ENCODE assay signal across 8 cellular contexts in the genomic region with DNA sequence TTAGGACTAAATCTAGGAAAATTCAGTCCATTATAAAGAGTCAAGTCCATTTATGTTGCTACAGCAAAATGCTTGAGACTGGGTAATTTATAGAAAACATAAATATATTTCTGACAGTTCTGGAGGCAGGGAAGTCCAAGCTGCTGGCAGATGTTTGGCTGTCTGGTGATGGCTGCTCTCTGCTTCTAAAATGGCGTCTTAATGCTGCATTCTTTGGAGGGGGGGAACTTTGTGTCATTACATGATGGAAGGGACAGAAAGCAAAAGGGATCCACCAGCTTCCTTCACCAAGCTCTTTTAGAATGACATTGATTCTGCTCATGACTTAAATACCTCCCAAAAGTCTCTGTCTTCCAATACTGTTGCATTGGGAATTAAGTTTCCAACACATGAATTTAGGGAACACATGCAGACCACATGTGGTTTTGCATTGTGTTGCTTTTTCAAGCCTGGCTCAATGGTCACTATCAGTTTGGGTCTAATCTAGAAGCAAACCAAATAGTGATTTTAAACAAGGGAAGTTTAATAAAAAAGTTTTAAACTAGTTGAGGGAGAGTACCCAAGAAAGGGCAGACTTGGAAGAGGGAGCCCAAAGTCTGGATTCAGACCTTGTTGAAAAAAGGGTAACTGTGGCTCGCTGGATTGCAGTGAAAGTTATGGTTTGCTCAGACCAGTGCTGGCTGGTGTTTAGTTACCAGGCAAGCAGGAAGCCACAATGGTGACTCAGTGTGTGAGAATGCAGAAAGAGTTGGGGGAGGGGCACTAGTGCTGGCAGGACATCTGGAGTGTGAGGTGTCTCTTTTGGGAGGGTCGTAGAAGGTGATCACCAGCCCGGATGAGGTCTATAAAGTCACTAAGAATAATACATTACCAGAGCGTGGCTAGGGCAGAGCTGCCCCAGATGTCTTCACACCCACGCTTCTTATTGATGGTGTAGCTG. TPM values are rescaled to one million over a fixed set of nuclear protein-coding genes. Genes with fewer than 3 reads are reported as not detected.
DNase-seq lines count a peak whose midpoint lies in the region; ATAC-seq and TF ChIP-seq lines count a peak whose summit lies in the region.

No MANE protein-coding gene starts in this region.

- no peak overlapping the region for H2BK120ac ChIP-seq in neuronal stem cell (ENCODE audit: low read depth, low read length)

- H3K4me1 Mint-ChIP-seq in CD8-positive, alpha-beta T cell (ENCODE audit: low read depth): peaks cover 4% of the 10 kb centered on the region

- H3K27ac Mint-ChIP-seq in CD8-positive, alpha-beta T cell: no peak overlapping the region

- no peak overlapping the region for H3K27ac ChIP-seq in CD8-positive, alpha-beta T cell (ENCODE audit: low read depth, low read length)
- H3K27ac ChIP-seq in mammary epithelial cell (ENCODE audit: insufficient read depth, low read depth, low read length): peak overlapping the region; percentile 63
- H3K27ac ChIP-seq in neuronal stem cell (replicated peaks; ENCODE audit: low read length): no peak overlapping the region
- H3K27ac ChIP-seq in spleen: no peak overlapping the region

- peak in 2 of 7 experiments; percentile 20 to 24 for DNase-seq in CD8-positive, alpha-beta T cell
- DNase-seq in NOMO-1 treated with dmso at 0.1 percent for 144 hours (lab: John Stamatoyannopoulos, UW; ENCODE audit: unreplicated experiment) (peak; percentile 24), mammary epithelial cell (peak; percentile 79), neuronal stem cell (ENCODE audit: low spot score) (no peak), germinal center (ENCODE audit: low spot score) (no peak), spleen (no peak)

- no peaks in the 10 kb centered on the region for H3K79me1 ChIP-seq in neuronal stem cell (ENCODE audit: low read depth, low read length)

- H3K36me3 Mint-ChIP-seq in CD8-positive, alpha-beta T cell: no peaks in the 10 kb centered on the region

- dilution Hi-C loops in mammary epithelial cell (cut with HindIII; ENCODE audit: low sequenced_read_pairs): no loop called here

- H2AK5ac ChIP-seq in neuronal stem cell (ENCODE audit: low read depth, low read length): no peak overlapping the region

- H4K8ac ChIP-seq in neuronal stem cell (ENCODE audit: low read depth, low read length): no peak overlapping the region

- WGBS in mammary epithelial cell (ENCODE audit: low coverage, missing lambda C conversion rate): 40% methylated on average over 6 of the region's 6 CpGs
- no CpG with 5 or more reads among the region's 6 CpGs for WGBS in neuronal stem cell (ENCODE audit: extremely low coverage in 2 of 2, insufficient read length in 2 of 2, insufficient replicate concordance in 1 of 2), 2 donors
- WGBS in spleen, 5 donors: 34 to 56% (median 36%) methylated on average over 6 of the region's 6 CpGs

- H3K4me3 ChIP-seq in CD8-positive, alpha-beta T cell (ENCODE audit: low read depth, low read length): no peak overlapping the region
- peak overlapping the region in 2 of 3 experiments; percentile 4 to 5 for H3K4me3 ChIP-seq in mammary epithelial cell (replicated peaks in 1 of 3; ENCODE audit: insufficient read depth in 1 of 3, low read depth in 2 of 3, low read length in 3 of 3)
- no peak overlapping the region for H3K4me3 ChIP-seq in neuronal stem cell (ENCODE audit: low read length in 2 of 2)
- H3K4me3 ChIP-seq in spleen: no peak overlapping the region

- peak; percentile 11 for ATAC-seq in CD8-positive, alpha-beta T cell
- ATAC-seq in GM18873 (IDR thresholded peaks at IDR 0.05; ENCODE audit: low FRiP score, unreplicated experiment) (peak; percentile 96), HG03025 (IDR thresholded peaks at IDR 0.05; ENCODE audit: low FRiP score, unreplicated experiment) (peak; percentile 86)

- peak overlapping the region; percentile 37 for H2AFZ ChIP-seq in mammary epithelial cell (ENCODE audit: low read depth, low read length)
- peak overlapping the region; percentile 64 for H2AFZ ChIP-seq in neuronal stem cell (ENCODE audit: low read length)

- H3K4ac ChIP-seq in neuronal stem cell (ENCODE audit: low read length): no peak overlapping the region

- H3K23ac ChIP-seq in neuronal stem cell (ENCODE audit: low read depth, low read length, poor library complexity): no peak overlapping the region

- in situ Hi-C loops in mammary epithelial cell (cut with MboI; ENCODE audit: low sequenced_read_pairs in 2 of 2): no loop called here

- H3K9me3 ChIP-seq in CD8-positive, alpha-beta T cell (ENCODE audit: low read length): no peaks in the 10 kb centered on the region
- H3K9me3 ChIP-seq in mammary epithelial cell (replicated peaks; ENCODE audit: insufficient read depth, low read length) (no peaks in the 10 kb centered on the region), neuronal stem cell (replicated peaks in 1 of 2; ENCODE audit: control insufficient read depth in 2 of 2, insufficient read depth in 1 of 2, low read depth in 1 of 2, low read length in 2 of 2) (peaks cover 0 to 5% of the 10 kb centered on the region in 2 donors), spleen (peaks cover 0 to 2% (median 0%) of the 10 kb centered on the region in 8 donors)

- H3K18ac ChIP-seq in neuronal stem cell (ENCODE audit: low read length): no peak overlapping the region

- H2BK5ac ChIP-seq in neuronal stem cell (ENCODE audit: low read length): no peak overlapping the region

- H3K14ac ChIP-seq in neuronal stem cell (ENCODE audit: low read length): no peak overlapping the region

- H3K27me3 Mint-ChIP-seq in CD8-positive, alpha-beta T cell (ENCODE audit: low read depth): peaks cover 11% of the 10 kb centered on the region

- H2BK12ac ChIP-seq in neuronal stem cell (ENCODE audit: low read length): no peak overlapping the region

- no peak overlapping the region for H2BK15ac ChIP-seq in neuronal stem cell (ENCODE audit: low read length)

- no peaks in the 10 kb centered on the region for H3K79me2 ChIP-seq in mammary epithelial cell (ENCODE audit: insufficient read depth, low read length)

- intact Hi-C loops in CD8-positive, alpha-beta T cell (cut with DNase I, micrococcal nuclease): no loop called here
- intact Hi-C loops in mammary epithelial cell (cut with micrococcal nuclease) (loop anchor here (2.0 kb wide), 1 partner anchor 166 kb away; no protein-coding TSS in a partner anchor), spleen (cut with DNase I; ENCODE audit: low total_unique reads) (no loop called here)

- no TSS peak for BruUV-seq in mammary epithelial cell (replicated peaks; lab: Mats Ljungman, UMichigan)

- no peaks in the 10 kb centered on the region for H3K27me3 ChIP-seq in CD8-positive, alpha-beta T cell (ENCODE audit: insufficient read depth, low read length)
- H3K27me3 ChIP-seq in mammary epithelial cell (ENCODE audit: insufficient read depth, low read length) (no peaks in the 10 kb centered on the region), neuronal stem cell (ENCODE audit: control insufficient read depth in 3 of 3, insufficient read depth in 3 of 3, low read depth in 1 of 3, low read length in 3 of 3) (no peaks in the 10 kb centered on the region), spleen (replicated peaks in 1 of 7) (peaks cover 0 to 15% (median 0%) of the 10 kb centered on the region in 7 donors)

- H3K4me3 Mint-ChIP-seq in CD8-positive, alpha-beta T cell: no peak overlapping the region

- CTCF ChIA-PET in CD8-positive, alpha-beta T cell (lab: Charles Lee): interaction anchor here (1.7 kb wide), 1 partner anchor 12 kb away, joined by 6 read pairs; no protein-coding TSS in a partner anchor
- CTCF ChIA-PET in mammary epithelial cell (lab: Charles Lee; ENCODE audit: low non-redundant PET): no interaction called here

- no peaks in the 10 kb centered on the region for H3K4me1 ChIP-seq in CD8-positive, alpha-beta T cell (ENCODE audit: insufficient read depth, low read length)
- H3K4me1 ChIP-seq in mammary epithelial cell (ENCODE audit: insufficient read depth, low read length): peaks cover 25% of the 10 kb centered on the region
- H3K4me1 ChIP-seq in neuronal stem cell (ENCODE audit: control insufficient read depth in 2 of 2, insufficient read depth in 1 of 2, low read depth in 1 of 2, low read length in 2 of 2): peaks cover 3 to 5% of the 10 kb centered on the region in 2 donors
- no peaks in the 10 kb centered on the region for H3K4me1 ChIP-seq in spleen

- no peaks in the 10 kb centered on the region for H3K36me3 ChIP-seq in CD8-positive, alpha-beta T cell (ENCODE audit: insufficient read depth, low read length)
- H3K36me3 ChIP-seq in mammary epithelial cell (ENCODE audit: insufficient read depth, low read length): no peaks in the 10 kb centered on the region
- H3K36me3 ChIP-seq in neuronal stem cell (replicated peaks in 1 of 2; ENCODE audit: control insufficient read depth in 2 of 2, insufficient read depth in 2 of 2, low read length in 2 of 2): no peaks in the 10 kb centered on the region
- H3K36me3 ChIP-seq in spleen: no peaks in the 10 kb centered on the region

- H4K20me1 ChIP-seq in mammary epithelial cell (ENCODE audit: insufficient read depth, low read length): no peaks in the 10 kb centered on the region

- no peak overlapping the region for H4K91ac ChIP-seq in neuronal stem cell (ENCODE audit: low read depth, low read length, poor library complexity)

- POLR2A ChIA-PET in CD8-positive, alpha-beta T cell (lab: Charles Lee): no interaction called here

- H3K9me3 Mint-ChIP-seq in CD8-positive, alpha-beta T cell: no peaks in the 10 kb centered on the region

- no peak for TF ChIP-seq CTCF in CD8-positive, alpha-beta T cell (IDR thresholded peaks at IDR 0.05)
- TF ChIP-seq CTCF in mammary epithelial cell (conservative IDR thresholded peaks at IDR 0.05 in 1 of 2, IDR thresholded peaks at IDR 0.05 in 1 of 2; ENCODE audit: extremely low read depth in 1 of 2, insufficient read depth in 1 of 2, low read depth in 1 of 2, low read length in 2 of 2) (no peak), spleen (IDR thresholded peaks at IDR 0.05 in 8 of 11, conservative IDR thresholded peaks at IDR 0.05 in 3 of 11) (no peak)

- H3K4me2 ChIP-seq in mammary epithelial cell (ENCODE audit: insufficient read depth, low read depth, low read length) (peak overlapping the region; percentile 74), neuronal stem cell (ENCODE audit: insufficient read depth, low read length, poor library complexity, severe bottlenecking) (no peak overlapping the region)

- no peak for TF ChIP-seq POLR2A in spleen (IDR thresholded peaks at IDR 0.05)

- no peak overlapping the region for H3K9ac ChIP-seq in mammary epithelial cell (ENCODE audit: insufficient read depth, low read length)
- H3K9ac ChIP-seq in neuronal stem cell (ENCODE audit: low read depth, low read length, poor library complexity): no peak overlapping the region

RNA-seq across cellular contexts. Expression of gene C18orf54, which starts 30.8 kb away (rescaled TPM):
- under 1 TPM; 0.33 to 0.42 TPM for total RNA-seq in CD8-positive, alpha-beta T cell
- 10 to 100 TPM in 1 of 2 donors, 1 to 10 TPM in 1; 2.3 to 12.0 TPM for total RNA-seq in mammary epithelial cell
- polyA plus RNA-seq in mammary epithelial cell: 2.9 TPM
- polyA minus RNA-seq in mammary epithelial cell: 22.1 TPM
- polyA plus RNA-seq in neuronal stem cell (2013, experiment 1 of 2): 19.9 TPM
- polyA plus RNA-seq in neuronal stem cell (2013, experiment 2 of 2): 20.3 TPM
- 1 to 10 TPM; 2.9 to 4.3 (median 3.6) TPM for total RNA-seq in spleen
- 1 to 10 TPM in 1 of 3 donors, under 1 TPM in 2; 0.67 to 1.1 (median 0.97) TPM for polyA plus RNA-seq in spleen

RNA-seq across cellular contexts. Expression of gene STARD6, which starts 30.8 kb away (rescaled TPM):
- not detected for total RNA-seq in CD8-positive, alpha-beta T cell
- total RNA-seq in mammary epithelial cell (under 1 TPM in 1 of 2 donors, not detected in 1; 0.49 TPM), spleen (not detected)
- polyA plus RNA-seq in mammary epithelial cell (0.14 TPM), spleen (not detected)
- polyA minus RNA-seq in mammary epithelial cell: not detected
- polyA plus RNA-seq in neuronal stem cell (2013, experiment 1 of 2): 0.20 TPM
- 0.06 TPM for polyA plus RNA-seq in neuronal stem cell (2013, experiment 2 of 2)

Comparison
In these comparisons a context has a peak if more than half of its experiments do, and no peak if none do; other contexts are left out.
1. ATAC-seq: peak in every context shown above with its lines; median percentile 96 in GM18873; 86 in HG03025; 11 in CD8-positive, alpha-beta T cell.
2. DNase-seq: peak in NOMO-1 treated with dmso at 0.1 percent for 144 hours (single experiment) and mammary epithelial cell (single experiment); none in neuronal stem cell (single experiment), germinal center (single experiment) and spleen (single experiment).
3. H3K4me3 ChIP-seq: peak in mammary epithelial cell (2 of 3); none in CD8-positive, alpha-beta T cell (single experiment), neuronal stem cell (0 of 2) and spleen (0 of 8).